ENCODE assay signal across 8 cellular contexts in the genomic region with DNA sequence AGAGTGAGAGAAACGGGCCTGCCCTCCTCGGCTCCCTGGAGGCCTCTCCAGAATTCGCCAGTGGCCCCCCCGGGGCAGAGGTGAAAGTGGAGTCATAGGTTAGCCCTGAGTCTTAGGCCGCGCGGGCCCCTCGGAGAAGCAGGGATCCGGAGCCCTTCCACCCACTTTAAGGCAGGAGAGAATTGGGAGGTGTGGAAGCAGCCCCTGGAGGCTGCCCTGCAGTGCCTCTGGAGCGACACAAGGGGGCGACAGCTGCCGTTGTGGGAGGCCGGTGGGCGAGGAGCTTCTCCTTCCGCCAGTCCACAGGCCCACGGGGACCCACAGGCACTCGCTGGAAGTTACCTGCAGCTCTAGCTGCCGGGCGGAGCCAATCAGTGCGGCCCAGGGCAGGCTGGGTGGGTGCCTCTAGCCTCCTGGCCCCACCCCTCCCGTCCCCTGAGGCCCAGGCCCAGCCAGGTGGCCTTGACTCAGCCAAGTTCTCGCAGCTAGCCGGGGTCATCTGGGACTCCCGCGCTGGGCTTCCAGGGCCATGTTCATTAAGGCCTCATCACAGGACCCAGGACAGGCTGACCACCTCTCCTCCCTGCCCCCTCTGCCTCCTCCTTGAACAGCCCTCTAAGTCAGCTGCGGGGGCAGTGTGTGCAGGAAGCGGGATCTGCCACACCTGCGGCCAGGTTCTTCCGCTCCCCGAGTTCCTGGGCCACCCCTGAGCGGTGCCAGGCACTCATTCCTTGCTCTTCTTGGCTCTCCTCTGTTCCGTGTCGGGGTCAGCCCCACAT. TPM values are rescaled to one million over a fixed set of nuclear protein-coding genes. Genes with fewer than 3 reads are reported as not detected.
DNase-seq lines count a peak whose midpoint lies in the region; ATAC-seq and TF ChIP-seq lines count a peak whose summit lies in the region.

No MANE protein-coding gene starts in this region.

- H3K79me2 ChIP-seq in DND-41 (ENCODE audit: insufficient read depth, low read length) = peaks cover 96% of the 10 kb centered on the region

- no peak overlapping the region for H3K9ac ChIP-seq in DND-41 (ENCODE audit: low read depth, low read length)

- peaks cover 55% of the 10 kb centered on the region for H4K20me1 ChIP-seq in DND-41 (ENCODE audit: insufficient read depth, low read length)

- DNase-seq in DND-41 (peak; percentile 46), NCI-H526 treated with DMSO at 0.1 percent for 48 hours (lab: John Stamatoyannopoulos, UW) (peak; percentile 81), esophagus muscularis mucosa (ENCODE audit: extremely low spot score) (no peak), ovary (peak in 3 of 5 donors; percentile 55 to 71 (median 69)), upper lobe of right lung (peak; percentile 74)
- peak; percentile 83 for DNase-seq in activated T-cell treated with anti-CD3 and anti-CD28 coated beads, Interleukin-2, amount 50 U/mL, for 24 hours

- H3K4me2 ChIP-seq in DND-41 (ENCODE audit: insufficient read depth, low read length) = no peak overlapping the region

- H3K36me3 Mint-ChIP-seq in activated T-cell treated with anti-CD3 and anti-CD28 coated beads, Interleukin-2, amount 50 U/mL, for 24 hours (ENCODE audit: low read depth) = peaks cover 80% of the 10 kb centered on the region

- peak overlapping the region; percentile 95 for H3K27ac Mint-ChIP-seq in activated T-cell treated with anti-CD3 and anti-CD28 coated beads, Interleukin-2, amount 50 U/mL, for 24 hours

- TF ChIP-seq CTCF in DND-41 (IDR thresholded peaks at IDR 0.05; ENCODE audit: borderline replicate concordance, extremely low read depth, low read length, poor library complexity, severe bottlenecking) (peak; percentile 81), esophagus muscularis mucosa (IDR thresholded peaks at IDR 0.05) (peak; percentile 84 to 90 (median 86)), ovary (IDR thresholded peaks at IDR 0.05) (peak; percentile 38 to 60 (median 55)), upper lobe of right lung (IDR thresholded peaks at IDR 0.05) (peak; percentile 85)

- H3K9me3 Mint-ChIP-seq in activated T-cell treated with anti-CD3 and anti-CD28 coated beads, Interleukin-2, amount 50 U/mL, for 24 hours = no peaks in the 10 kb centered on the region

- H3K27me3 Mint-ChIP-seq in activated T-cell treated with anti-CD3 and anti-CD28 coated beads, Interleukin-2, amount 50 U/mL, for 24 hours = no peaks in the 10 kb centered on the region

- H3K27ac ChIP-seq in DND-41 (ENCODE audit: low read length) (peak overlapping the region; percentile 51), esophagus muscularis mucosa (replicated peaks in 1 of 4) (peak overlapping the region in 1 of 4 donors; percentile 5), ovary (no peak overlapping the region), upper lobe of right lung (no peak overlapping the region)

- H3K36me3 ChIP-seq in DND-41 (ENCODE audit: insufficient read depth, low read length) = peaks cover 52% of the 10 kb centered on the region
- H3K36me3 ChIP-seq in esophagus muscularis mucosa = peaks cover 0 to 16% (median 7%) of the 10 kb centered on the region in 4 donors
- no peaks in the 10 kb centered on the region for H3K36me3 ChIP-seq in ovary
- H3K36me3 ChIP-seq in upper lobe of right lung = peaks cover 4% of the 10 kb centered on the region

- no peaks in the 10 kb centered on the region for H3K9me3 ChIP-seq in DND-41 (ENCODE audit: insufficient read depth, low read length, severe bottlenecking)
- H3K9me3 ChIP-seq in esophagus muscularis mucosa = no peaks in the 10 kb centered on the region
- H3K9me3 ChIP-seq in ovary = no peaks in the 10 kb centered on the region
- no peaks in the 10 kb centered on the region for H3K9me3 ChIP-seq in upper lobe of right lung

- no peak overlapping the region for H2AFZ ChIP-seq in DND-41 (ENCODE audit: low read depth, low read length)

- H3K4me1 ChIP-seq in DND-41 (ENCODE audit: insufficient read depth, low read length) = peaks cover 59% of the 10 kb centered on the region
- H3K4me1 ChIP-seq in esophagus muscularis mucosa = peaks cover 44 to 80% (median 58%) of the 10 kb centered on the region in 4 donors
- H3K4me1 ChIP-seq in ovary (ENCODE audit: insufficient read depth) = peaks cover 24% of the 10 kb centered on the region
- H3K4me1 ChIP-seq in upper lobe of right lung = peaks cover 45% of the 10 kb centered on the region

- H3K4me3 ChIP-seq in DND-41 (ENCODE audit: low read depth in 1 of 2, low read length in 2 of 2) (no peak overlapping the region), esophagus muscularis mucosa (peak overlapping the region in 3 of 4 donors; percentile 5 to 18 (median 16)), ovary (no peak overlapping the region), upper lobe of right lung (no peak overlapping the region)

- H3K4me1 Mint-ChIP-seq in activated T-cell treated with anti-CD3 and anti-CD28 coated beads, Interleukin-2, amount 50 U/mL, for 24 hours (ENCODE audit: low read depth) = peaks cover 81% of the 10 kb centered on the region

- no peak for TF ChIP-seq EP300 in esophagus muscularis mucosa (IDR thresholded peaks at IDR 0.05)
- TF ChIP-seq EP300 in ovary (IDR thresholded peaks at IDR 0.05) = no peak

- intact Hi-C loops in esophagus muscularis mucosa (cut with DNase I) (loop anchor here (2.0 kb wide), 1 partner anchor 15 kb away; no protein-coding TSS in a partner anchor), ovary (cut with DNase I) (no loop called here), upper lobe of right lung (cut with DNase I) (no loop called here)

- H3K4me3 Mint-ChIP-seq in activated T-cell treated with anti-CD3 and anti-CD28 coated beads, Interleukin-2, amount 50 U/mL, for 24 hours = peak overlapping the region; percentile 79

- TF ChIP-seq POLR2A in esophagus muscularis mucosa (IDR thresholded peaks at IDR 0.05; ENCODE audit: low read depth) (no peak), ovary (IDR thresholded peaks at IDR 0.05) (no peak)

- H3K27me3 ChIP-seq in DND-41 (ENCODE audit: insufficient read depth, low read length, poor library complexity) (no peaks in the 10 kb centered on the region), esophagus muscularis mucosa (no peaks in the 10 kb centered on the region), ovary (no peaks in the 10 kb centered on the region), upper lobe of right lung (no peaks in the 10 kb centered on the region)

- WGBS in esophagus muscularis mucosa = 52% methylated on average over 24 of the region's 33 CpGs
- 33 to 43% (median 39%) methylated on average over 24 to 33 of the region's 33 CpGs for WGBS in ovary, 3 donors

- ATAC-seq in DND-41 (ENCODE audit: insufficient read depth, low read depth) = no peak
- ATAC-seq in upper lobe of right lung = peak; percentile 36
- no peak for ATAC-seq in HG02610 (IDR thresholded peaks at IDR 0.05; ENCODE audit: unreplicated experiment)
- no peak for ATAC-seq in HG02571 (IDR thresholded peaks at IDR 0.05; ENCODE audit: unreplicated experiment)

RNA-seq across cellular contexts. Expression of gene DGKZ, which starts 5.0 kb away (rescaled TPM):
- total RNA-seq in esophagus muscularis mucosa (10 to 100 TPM; 39.4 to 85.8 (median 55.4) TPM), ovary (10 to 100 TPM; 18.8 to 46.0 (median 29.4) TPM), upper lobe of right lung (50.4 TPM)
- polyA plus RNA-seq in ovary = 10 to 100 TPM in 1 of 2 donors, 1 to 10 TPM in 1; 8.9 to 26.1 TPM

RNA-seq across cellular contexts. Expression of gene MDK, which starts 29.2 kb away (rescaled TPM):
- total RNA-seq in esophagus muscularis mucosa (10 to 100 TPM in 3 of 4 donors, 1 to 10 TPM in 1; 1.2 to 12.8 (median 11.8) TPM), ovary (100 to 1,000 TPM; 282 to 634 (median 411) TPM), upper lobe of right lung (24.7 TPM)
- polyA plus RNA-seq in ovary = 100 to 1,000 TPM; 211 to 509 TPM

RNA-seq across cellular contexts. Expression of gene CHRM4, which starts 39.3 kb away (rescaled TPM):
- 1 to 10 TPM in 2 of 4 donors, under 1 TPM in 2; 0.34 to 1.5 (median 1.0) TPM for total RNA-seq in esophagus muscularis mucosa
- total RNA-seq in ovary = under 1 TPM in 5 of 7 donors, not detected in 2; 0.18 to 0.42 (median 0.23) TPM
- polyA plus RNA-seq in ovary = under 1 TPM in 1 of 2 donors, not detected in 1; 0.16 TPM
- total RNA-seq in upper lobe of right lung = 0.35 TPM

Comparison
In these comparisons a context has a peak if more than half of its experiments do, and no peak if none do; other contexts are left out.
1. H3K4me3 ChIP-seq: peak in esophagus muscularis mucosa (3 of 4); none in DND-41 (0 of 2), ovary (single experiment) and upper lobe of right lung (single experiment).
2. RNA of gene MDK, which starts 29.2 kb away (total RNA-seq): 282 to 634 TPM in ovary; 24.7 TPM in upper lobe of right lung (single experiment) and 1.2 to 12.8 TPM in esophagus muscularis mucosa; every median in the first group is over 10 times any median in the second.
3. Peak in every context shown above with its lines, with median percentiles within 50 percentile points of each other: CTCF ChIP-seq.